In genomic region chr6:15409301-15410125, GRCh38 we compare ENCODE assay signal across 16 cellular contexts.
DNase-seq lines count a peak whose midpoint lies in the region; ATAC-seq and TF ChIP-seq lines count a peak whose summit lies in the region.
"Had no signal": no experiment of that assay in that cellular context is flagged by ENCODE, and none has a peak within 500 bp of the region (broad histone marks: within the 10 kb centered on the region; RNA-seq: fewer than 3 reads in every experiment).

No MANE protein-coding gene starts in this region.

- CTCF ChIA-PET in IMR-90 (lab: Yijun Ruan, JAX), result interaction anchor here (0.6 kb wide), 1 partner anchor 546 kb away, joined by 5 read pairs; no protein-coding TSS in a partner anchor
- CTCF ChIA-PET in OCI-LY7 (lab: Charles Lee; ENCODE audit: unreplicated experiment), result no interaction called here

- POLR2A ChIA-PET in IMR-90 (lab: Charles Lee; ENCODE audit: unreplicated experiment), result no interaction called here
- POLR2A ChIA-PET in OCI-LY7 (lab: Charles Lee), result interaction anchor here (0.6 kb wide), 1 partner anchor 178 kb away, joined by 3 read pairs; no protein-coding TSS in a partner anchor

- H3K4me3 Mint-ChIP-seq in activated T-helper 2 cell treated with anti-CD3 and anti-CD28 coated beads, Interferon-gamma antibody, Interleukin-2, Interleukin-4, amounts not matched to agents 10 μg/mL and 5 μg/mL and 100 μg/mL, durations not matched to agents 14 hours and 24 hours and 36 hours (ENCODE audit: low read depth), result peak overlapping the region; percentile 20
- peak overlapping the region; percentile 36 to 55 for H3K4me3 Mint-ChIP-seq in stimulated activated naive CD8-positive, alpha-beta T cell treated with anti-CD3 and anti-CD28 coated beads, Interleukin-15, amount 100 ng/mL, for 72 hours
- no peak overlapping the region for H3K4me3 Mint-ChIP-seq in glutamatergic neuron (ENCODE audit: unreplicated experiment)
- H3K4me3 Mint-ChIP-seq: B cell had no signal

- H3K9me2 ChIP-seq in OCI-LY7 (ENCODE audit: insufficient read depth, low read length), result no peaks in the 10 kb centered on the region

- H3K4ac ChIP-seq in IMR-90 (ENCODE audit: low read depth, low read length), result no peak overlapping the region

- no peak overlapping the region for H2BK120ac ChIP-seq in IMR-90 (ENCODE audit: low read depth, low read length)

- peaks cover 3% of the 10 kb centered on the region for H3K9me3 Mint-ChIP-seq in activated T-helper 2 cell treated with anti-CD3 and anti-CD28 coated beads, Interferon-gamma antibody, Interleukin-2, Interleukin-4, amounts not matched to agents 10 μg/mL and 5 μg/mL and 100 μg/mL, durations not matched to agents 14 hours and 24 hours and 36 hours
- no peaks in the 10 kb centered on the region for H3K9me3 Mint-ChIP-seq in stimulated activated naive CD8-positive, alpha-beta T cell treated with anti-CD3 and anti-CD28 coated beads, Interleukin-15, amount 100 ng/mL, for 72 hours
- peaks cover 8% of the 10 kb centered on the region for H3K9me3 Mint-ChIP-seq in glutamatergic neuron (ENCODE audit: unreplicated experiment)

- H3K18ac ChIP-seq in IMR-90 (ENCODE audit: low read depth, low read length), result no peak overlapping the region

- H3K36me3 ChIP-seq in IMR-90 (ENCODE audit: control insufficient read depth, insufficient read depth, low read length) (peaks cover 2% of the 10 kb centered on the region; the same call in 1 of the 2 replicates), OCI-LY7 (ENCODE audit: insufficient read depth, low read length) (no peaks in the 10 kb centered on the region)
- H3K36me3 ChIP-seq: prostate gland, suprapubic skin had no signal

- no peak overlapping the region for H3K14ac ChIP-seq in IMR-90 (replicated peaks; ENCODE audit: low read depth, low read length)

- ATAC-seq in left ventricle myocardium superior, result peak; percentile 45
- ATAC-seq in IMR-90 (ENCODE audit: low read depth), result no peak; the same call in 1 of the 2 replicates
- ATAC-seq in stimulated activated naive CD8-positive, alpha-beta T cell treated with anti-CD3 and anti-CD28 coated beads, Interleukin-15, amount 100 ng/mL, for 72 hours, result peak; percentile 11
- no peak for ATAC-seq in GM19463 (IDR thresholded peaks at IDR 0.05; ENCODE audit: unreplicated experiment)
- ATAC-seq: body of pancreas had no signal

- no peak overlapping the region for H4K5ac ChIP-seq in IMR-90 (ENCODE audit: low read depth, low read length)

- intact Hi-C loops in left ventricle myocardium superior (cut with micrococcal nuclease) (no loop called here), cardiac septum (cut with DNase I) (no loop called here), IMR-90 (cut with micrococcal nuclease) (no loop called here), OCI-LY7 (cut with micrococcal nuclease; ENCODE audit: unreplicated experiment) (no loop called here)
- intact Hi-C loops in activated T-helper 2 cell treated with anti-CD3 and anti-CD28 coated beads, Interferon-gamma antibody, Interleukin-2, Interleukin-4, amounts not matched to agents 10 μg/mL and 5 μg/mL and 100 μg/mL, durations not matched to agents 14 hours and 24 hours and 36 hours (cut with micrococcal nuclease), result loop anchor here (10.0 kb wide), 3 partner anchors 215 to 675 kb away; no protein-coding TSS in a partner anchor

- no peaks in the 10 kb centered on the region for H3K27me3 ChIP-seq in IMR-90 (ENCODE audit: control insufficient read depth, insufficient read depth, low read length)
- H3K27me3 ChIP-seq: body of pancreas, suprapubic skin had no signal

- WGBS in IMR-90 (ENCODE audit: extremely low coverage in 2 of 2, insufficient read length in 1 of 2), 2 experiments, result 50% methylated on average over 2 of the region's 6 CpGs; no CpG with 5 or more reads in 1 of the 2 experiments

- H2AK9ac ChIP-seq in IMR-90 (replicated peaks; ENCODE audit: low read depth, low read length, poor library complexity), result no peak overlapping the region

- H3K4me2 ChIP-seq in IMR-90 (ENCODE audit: low read depth, low read length) (peak overlapping the region; percentile 62), OCI-LY7 (ENCODE audit: low read length) (no peak overlapping the region)

- DNase-seq in left ventricle myocardium superior, result no peak
- no peak for DNase-seq in cardiac septum (ENCODE audit: low spot score)
- DNase-seq in IMR-90, result no peak
- DNase-seq in activated T-helper 2 cell treated with anti-CD3 and anti-CD28 coated beads, Interferon-gamma antibody, Interleukin-2, Interleukin-4, amounts not matched to agents 10 μg/mL and 5 μg/mL and 100 μg/mL, durations not matched to agents 14 hours and 24 hours and 36 hours (ENCODE audit: low spot score), result no peak
- no peak for DNase-seq in stimulated activated naive CD8-positive, alpha-beta T cell treated with anti-CD3 and anti-CD28 coated beads, Interleukin-15, amount 100 ng/mL, for 72 hours
- no peak for DNase-seq in glutamatergic neuron
- DNase-seq in OCI-LY7 (ENCODE audit: low spot score), result no peak
- DNase-seq: body of pancreas, dermis blood vessel endothelial cell, hippocampal formation, MM.1S, NCI-H2081 had no signal

- H3K4me1 ChIP-seq in IMR-90 (ENCODE audit: control insufficient read depth, insufficient read depth, low read length) (peaks cover 10% of the 10 kb centered on the region), OCI-LY7 (ENCODE audit: insufficient read depth, low read length, poor library complexity, severe bottlenecking) (peaks cover 6% of the 10 kb centered on the region)

- in situ Hi-C loops in IMR-90 (cut with MboI; ENCODE audit: low sequenced_read_pairs), result no loop called here

- H3K23ac ChIP-seq in IMR-90 (ENCODE audit: low read depth, low read length), result no peak overlapping the region

- no peak overlapping the region for H2BK5ac ChIP-seq in IMR-90 (ENCODE audit: low read depth, low read length, poor library complexity, severe bottlenecking)

- no peaks in the 10 kb centered on the region for H3K27me3 Mint-ChIP-seq in activated T-helper 2 cell treated with anti-CD3 and anti-CD28 coated beads, Interferon-gamma antibody, Interleukin-2, Interleukin-4, amounts not matched to agents 10 μg/mL and 5 μg/mL and 100 μg/mL, durations not matched to agents 14 hours and 24 hours and 36 hours (ENCODE audit: low read depth)
- H3K27me3 Mint-ChIP-seq in stimulated activated naive CD8-positive, alpha-beta T cell treated with anti-CD3 and anti-CD28 coated beads, Interleukin-15, amount 100 ng/mL, for 72 hours, result no peaks in the 10 kb centered on the region
- peaks cover 6% of the 10 kb centered on the region for H3K27me3 Mint-ChIP-seq in glutamatergic neuron (ENCODE audit: unreplicated experiment)
- H3K27me3 Mint-ChIP-seq: B cell had no signal

- H4K20me1 ChIP-seq in IMR-90 (ENCODE audit: insufficient read depth, low read length), result peaks cover 85% of the 10 kb centered on the region
- H4K20me1 ChIP-seq in OCI-LY7 (ENCODE audit: insufficient read depth, low read length), result no peaks in the 10 kb centered on the region

- no peaks in the 10 kb centered on the region for H3K79me2 ChIP-seq in OCI-LY7 (ENCODE audit: insufficient read depth, low read depth, low read length)

- H3K9me1 ChIP-seq in IMR-90 (ENCODE audit: insufficient read depth, low read length), result peaks cover 9% of the 10 kb centered on the region

- no peak for TF ChIP-seq RAD21 in IMR-90 (IDR thresholded peaks at IDR 0.05; ENCODE audit: low read length)

- H3K79me1 ChIP-seq in IMR-90 (ENCODE audit: low read depth in 1 of 2, low read length in 2 of 2), result peaks cover 15 to 83% of the 10 kb centered on the region in 2 experiments

- peaks cover 63% of the 10 kb centered on the region for H3K36me3 Mint-ChIP-seq in activated T-helper 2 cell treated with anti-CD3 and anti-CD28 coated beads, Interferon-gamma antibody, Interleukin-2, Interleukin-4, amounts not matched to agents 10 μg/mL and 5 μg/mL and 100 μg/mL, durations not matched to agents 14 hours and 24 hours and 36 hours (ENCODE audit: low read depth)
- no peaks in the 10 kb centered on the region for H3K36me3 Mint-ChIP-seq in glutamatergic neuron (ENCODE audit: unreplicated experiment)

- no peak overlapping the region for H3K4me3 ChIP-seq in IMR-90 (ENCODE audit: insufficient read depth, low read depth, low read length)
- H3K4me3 ChIP-seq in OCI-LY7 (ENCODE audit: low read depth, low read length, poor library complexity, severe bottlenecking), result no peak overlapping the region
- H3K4me3 ChIP-seq: body of pancreas, prostate gland, suprapubic skin had no signal

- no peak overlapping the region for H4K91ac ChIP-seq in IMR-90 (ENCODE audit: insufficient read depth, low read depth, low read length)

- no peak overlapping the region for H3K9ac ChIP-seq in IMR-90 (ENCODE audit: low read depth, low read length)

- H3K9me3 ChIP-seq in IMR-90 (ENCODE audit: control insufficient read depth, insufficient read depth, low read length) (no peaks in the 10 kb centered on the region), OCI-LY7 (ENCODE audit: low read length) (no peaks in the 10 kb centered on the region)
- H3K9me3 ChIP-seq: body of pancreas, prostate gland, suprapubic skin had no signal

- dilution Hi-C loops in IMR-90 (cut with HindIII; ENCODE audit: low sequenced_read_pairs, unreplicated experiment), result no loop called here

- H2BK15ac ChIP-seq in IMR-90 (ENCODE audit: low read depth, low read length), result no peak overlapping the region

- no peak overlapping the region for H4K8ac ChIP-seq in IMR-90 (ENCODE audit: low read depth in 2 of 2, low read length in 2 of 2)

- no peak for TF ChIP-seq CTCF in IMR-90 (conservative IDR thresholded peaks at IDR 0.05; ENCODE audit: low read depth, low read length)
- TF ChIP-seq CTCF in glutamatergic neuron (IDR thresholded peaks at IDR 0.05; ENCODE audit: partially characterized antibody, unreplicated experiment), result no peak
- no peak for TF ChIP-seq CTCF in OCI-LY7 (conservative IDR thresholded peaks at IDR 0.05; ENCODE audit: low read length)

- peaks cover 86% of the 10 kb centered on the region for H3K4me1 Mint-ChIP-seq in activated T-helper 2 cell treated with anti-CD3 and anti-CD28 coated beads, Interferon-gamma antibody, Interleukin-2, Interleukin-4, amounts not matched to agents 10 μg/mL and 5 μg/mL and 100 μg/mL, durations not matched to agents 14 hours and 24 hours and 36 hours (ENCODE audit: low read depth)
- peaks cover 100% of the 10 kb centered on the region for H3K4me1 Mint-ChIP-seq in stimulated activated naive CD8-positive, alpha-beta T cell treated with anti-CD3 and anti-CD28 coated beads, Interleukin-15, amount 100 ng/mL, for 72 hours
- peaks cover 69% of the 10 kb centered on the region for H3K4me1 Mint-ChIP-seq in glutamatergic neuron (ENCODE audit: low read depth, unreplicated experiment)

- H3K56ac ChIP-seq in IMR-90 (ENCODE audit: extremely low read depth, insufficient read depth, low read length), result no peak overlapping the region

- peak overlapping the region; percentile 65 for H3K27ac Mint-ChIP-seq in activated T-helper 2 cell treated with anti-CD3 and anti-CD28 coated beads, Interferon-gamma antibody, Interleukin-2, Interleukin-4, amounts not matched to agents 10 μg/mL and 5 μg/mL and 100 μg/mL, durations not matched to agents 14 hours and 24 hours and 36 hours
- H3K27ac Mint-ChIP-seq in stimulated activated naive CD8-positive, alpha-beta T cell treated with anti-CD3 and anti-CD28 coated beads, Interleukin-15, amount 100 ng/mL, for 72 hours, result peak overlapping the region; percentile 66 to 98
- no peak overlapping the region for H3K27ac Mint-ChIP-seq in glutamatergic neuron (ENCODE audit: unreplicated experiment)

- no peak overlapping the region for H2AK5ac ChIP-seq in IMR-90 (ENCODE audit: low read depth, low read length)

- H2BK20ac ChIP-seq in IMR-90 (ENCODE audit: low read depth, low read length), result no peak overlapping the region

- BruUV-seq in IMR-90 (replicated peaks; lab: Mats Ljungman, UMichigan), result no TSS peak
- BruUV-seq in OCI-LY7 (replicated peaks; lab: Mats Ljungman, UMichigan), result no TSS peak

- no peak for TF ChIP-seq POLR2A in IMR-90 (IDR thresholded peaks at IDR 0.05; ENCODE audit: low read depth, low read length)

- H3K27ac ChIP-seq in IMR-90 (ENCODE audit: insufficient read depth, low read length) (no peak overlapping the region), OCI-LY7 (ENCODE audit: low read depth, low read length, poor library complexity, severe bottlenecking) (no peak overlapping the region)
- H3K27ac ChIP-seq: body of pancreas, prostate gland, suprapubic skin had no signal

- H2AFZ ChIP-seq in IMR-90 (replicated peaks; ENCODE audit: low read length, poor library complexity) (no peak overlapping the region), OCI-LY7 (ENCODE audit: low read length) (no peak overlapping the region)

Comparison
In these comparisons a context has a peak if more than half of its experiments do, and no peak if none do; other contexts are left out.
1. ATAC-seq: peak in left ventricle myocardium superior (single experiment) and stimulated activated naive CD8-positive, alpha-beta T cell treated with anti-CD3 and anti-CD28 coated beads, Interleukin-15, amount 100 ng/mL, for 72 hours (single experiment); none in IMR-90 (single experiment) and GM19463 (single experiment).